In the genomic region with DNA sequence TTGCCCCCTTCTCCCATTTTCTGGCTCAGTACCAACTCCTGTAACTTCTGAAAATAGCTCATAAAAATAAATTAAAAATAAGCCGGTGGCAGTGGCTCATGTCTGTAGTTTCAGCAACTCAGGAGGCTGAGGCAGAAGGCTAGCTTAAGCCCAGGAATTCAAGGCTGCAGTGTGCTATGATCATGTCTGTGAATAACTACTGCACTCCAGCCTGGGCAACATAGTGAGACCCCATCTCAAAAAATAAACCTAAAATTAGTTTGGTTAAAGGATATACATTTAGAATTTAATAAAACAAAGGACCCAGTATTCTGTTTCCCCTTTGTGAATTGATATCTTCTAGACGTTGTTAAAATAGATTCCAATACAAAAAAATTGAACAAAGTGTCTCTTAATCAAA, we compare ENCODE assay signal across 37 cellular contexts. TPM values are rescaled to one million over a fixed set of nuclear protein-coding genes. Genes with fewer than 3 reads are reported as not detected.
"Had no signal": no experiment of that assay in that cellular context is flagged by ENCODE, and none has a peak within 500 bp of the region (broad histone marks: within the 10 kb centered on the region; RNA-seq: fewer than 3 reads in every experiment).

No MANE protein-coding gene starts in this region.

- ATAC-seq: activated naive CD4-positive, alpha-beta T cell treated with anti-CD3 and anti-CD28 coated beads, Interleukin-2, amount 50 U/mL, for 72 hours; activated naive CD8-positive, alpha-beta T cell treated with anti-CD3 and anti-CD28 coated beads, Interleukin-2, amount 50 U/mL, for 24 hours; activated T-cell treated with anti-CD3 and anti-CD28 coated beads, Interleukin-2, amount 50 U/mL, for 4 hours; activated T-cell treated with anti-CD3 and anti-CD28 coated beads, Interleukin-2, amount 50 U/mL, for 72 hours; activated T-helper 17 cell treated with anti-CD3 and anti-CD28 coated beads, Interleukin-2, amount 50 U/mL, for 72 hours; body of pancreas had no signal

- H3K9me3 ChIP-seq: adrenal gland, ascending aorta, body of pancreas, breast epithelium had no signal

- H3K4me3 ChIP-seq: adrenal gland, ascending aorta, body of pancreas, breast epithelium, cardiac muscle cell had no signal

- H3K36me3 ChIP-seq: adrenal gland, ascending aorta, brain microvascular endothelial cell, breast epithelium, cardiac muscle cell had no signal

- H3K27ac ChIP-seq: adrenal gland, ascending aorta, body of pancreas, brain microvascular endothelial cell, breast epithelium, cardiac muscle cell had no signal

- DNase-seq: activated effector memory CD4-positive, alpha-beta T cell treated with anti-CD3 and anti-CD28 coated beads, Interleukin-2, amount 50 U/mL, for 16 hours; activated effector memory CD4-positive, alpha-beta T cell treated with Interleukin-2 at 50 U/mL for 16 hours; activated gamma-delta T cell; activated gamma-delta T cell treated with Interleukin-2 at 50 U/mL for 16 hours; activated naive CD4-positive, alpha-beta T cell; activated naive CD4-positive, alpha-beta T cell treated with anti-CD3 and anti-CD28 coated beads for 36 hours; activated naive CD4-positive, alpha-beta T cell treated with anti-CD3 and anti-CD28 coated beads, Interleukin-2, amount 10 ng/mL, durations not matched to agents 7 days and 5 days; activated naive CD4-positive, alpha-beta T cell treated with anti-CD3 and anti-CD28 coated beads, Interleukin-2, amount 50 U/mL, for 16 hours; activated naive CD4-positive, alpha-beta T cell treated with Interleukin-2 at 50 U/mL for 16 hours; activated naive CD8-positive, alpha-beta T cell treated with anti-CD3 and anti-CD28 coated beads for 36 hours; activated naive CD8-positive, alpha-beta T cell treated with anti-CD3 and anti-CD28 coated beads, Interleukin-2, amount 10 ng/mL, durations not matched to agents 7 days and 5 days; activated naive CD8-positive, alpha-beta T cell treated with anti-CD3 and anti-CD28 coated beads, Interleukin-2, amount 50 U/mL, for 24 hours; activated T-cell treated with anti-CD3 and anti-CD28 coated beads, Interleukin-2, amount 50 U/mL, for 1 hour; activated T-cell treated with anti-CD3 and anti-CD28 coated beads, Interleukin-2, amount 50 U/mL, for 24 hours; activated T-cell treated with anti-CD3 and anti-CD28 coated beads, Interleukin-2, amount 50 U/mL, for 4 hours; activated T-cell treated with anti-CD3 and anti-CD28 coated beads, Interleukin-2, amount 50 U/mL, for 48 hours; activated T-cell treated with anti-CD3 and anti-CD28 coated beads, Interleukin-2, amount 50 U/mL, for 72 hours; adrenal gland; amygdala; anterior cingulate cortex; aorta; body of pancreas; brain microvascular endothelial cell; caudate nucleus; central memory CD4-positive, alpha-beta T cell; cerebellar nuclear complex had no signal

- FAIRE-seq: astrocyte, bronchial epithelial cell had no signal

RNA-seq across cellular contexts. Expression of a gene that starts 10.5 kb away (rescaled TPM):
- total RNA-seq: activated naive CD4-positive, alpha-beta T cell treated with anti-CD3 and anti-CD28 coated beads for 36 hours; activated naive CD4-positive, alpha-beta T cell treated with anti-CD3 and anti-CD28 coated beads, Interleukin-2, amount 50 U/mL, for 72 hours; activated naive CD8-positive, alpha-beta T cell treated with anti-CD3 and anti-CD28 coated beads, Interleukin-2, amount 10 ng/mL, durations not matched to agents 7 days and 5 days; activated T-cell treated with anti-CD3 and anti-CD28 coated beads, Interleukin-2, amount 50 U/mL, for 72 hours; activated T-helper 1 cell treated with anti-CD3 and anti-CD28 coated beads, Interleukin-12 subunit alpha, Interleukin-12 subunit beta, Interleukin-2, Interleukin-4 antibody, amounts not matched to agents 30 ng/mL and 10 ng/mL and 1 ng/mL, durations not matched to agents 14 hours and 24 hours and 36 hours; activated T-helper 17 cell treated with anti-CD3 and anti-CD28 coated beads, Interleukin-2, amount 50 U/mL, for 72 hours; activated T-helper 2 cell treated with anti-CD3 and anti-CD28 coated beads, Interferon-gamma antibody, Interleukin-2, Interleukin-4, amounts not matched to agents 10 μg/mL and 5 μg/mL and 100 μg/mL, durations not matched to agents 14 hours and 24 hours and 36 hours; adrenal gland; aorta; ascending aorta; astrocyte; body of pancreas; breast epithelium; bronchial epithelial cell; cardiac muscle cell; cardiac septum; chondrocyte had no signal
- polyA plus RNA-seq: adrenal gland, aorta, cardiac muscle cell had no signal
